22 cellular contexts compared by ENCODE assay signal in the genomic region with DNA sequence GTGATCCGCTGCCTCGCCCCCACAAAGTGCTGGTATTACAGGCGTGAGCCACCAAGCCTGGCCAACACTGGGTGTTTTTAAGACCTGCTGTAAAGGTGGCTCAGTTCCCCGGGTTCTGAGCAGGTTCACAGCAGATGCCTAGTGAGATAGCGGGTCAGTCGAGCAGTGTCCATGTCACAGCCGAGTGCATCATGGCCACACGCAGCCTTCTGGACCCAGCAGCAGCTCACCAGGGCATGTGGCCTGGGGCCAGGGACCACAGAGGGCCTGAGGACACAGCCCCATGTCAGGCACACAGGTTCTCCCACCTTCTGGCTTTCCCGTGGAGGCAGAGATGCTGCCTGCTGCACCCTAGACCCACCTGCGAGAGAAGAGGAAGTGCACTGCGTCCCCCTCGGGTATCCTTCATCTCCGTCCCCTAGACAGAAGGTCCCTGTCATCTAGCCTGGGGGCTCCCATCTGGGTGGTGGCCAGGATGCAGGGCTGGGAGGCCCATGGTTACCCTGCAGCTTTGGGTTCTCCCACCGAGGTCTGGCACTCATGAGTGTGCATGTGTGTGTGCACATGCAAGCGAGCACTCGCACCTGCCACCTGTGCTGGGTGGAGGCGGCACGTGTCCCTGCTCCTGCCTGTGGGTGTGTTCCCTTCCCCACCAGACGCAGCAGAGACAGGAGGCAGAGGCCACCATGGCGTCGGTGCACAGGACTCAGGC.
DNase-seq lines count a peak whose midpoint lies in the region; ATAC-seq and TF ChIP-seq lines count a peak whose summit lies in the region.
"Had no signal": no experiment of that assay in that cellular context is flagged by ENCODE, and none has a peak within 500 bp of the region (broad histone marks: within the 10 kb centered on the region; RNA-seq: fewer than 3 reads in every experiment).

No MANE protein-coding gene starts in this region.

- CTCF ChIA-PET in MCF 10A (lab: Yijun Ruan, JAX): no interaction called here

- H3K27ac Mint-ChIP-seq in MCF 10A (ENCODE audit: low read depth, unreplicated experiment): no peak overlapping the region
- H3K27ac Mint-ChIP-seq: neural progenitor cell; T-helper 2 cell treated with Interferon-gamma antibody and Interleukin-4, amounts not matched to agents 5 μg/mL and 100 μg/mL, for 36 hours had no signal

- H3K4me3 Mint-ChIP-seq in MCF 10A (ENCODE audit: unreplicated experiment): no peak overlapping the region
- H3K4me3 Mint-ChIP-seq: neural progenitor cell; T-helper 2 cell treated with Interferon-gamma antibody and Interleukin-4, amounts not matched to agents 5 μg/mL and 100 μg/mL, for 36 hours had no signal

- H3K4me3 ChIP-seq in H7 (ENCODE audit: insufficient read depth, low read depth, low read length) (no peak overlapping the region), right cardiac atrium (ENCODE audit: low read length) (no peak overlapping the region)
- H3K4me3 ChIP-seq: neural progenitor cell had no signal

- H3K27ac ChIP-seq in angular gyrus (ENCODE audit: low read depth, low read length) (peak overlapping the region; percentile 52), right cardiac atrium (ENCODE audit: low read length) (no peak overlapping the region)
- H3K27ac ChIP-seq: brain microvascular endothelial cell, HL-60, neural progenitor cell had no signal

- H3K4me1 ChIP-seq in right cardiac atrium (ENCODE audit: control insufficient read depth, insufficient read depth, low read length): peaks cover 13% of the 10 kb centered on the region
- H3K4me1 ChIP-seq: neural progenitor cell had no signal

- POLR2A ChIA-PET in MCF 10A (lab: Yijun Ruan, JAX): no interaction called here

- H3K4me1 Mint-ChIP-seq in MCF 10A (ENCODE audit: insufficient read depth, unreplicated experiment): peaks cover 12% of the 10 kb centered on the region

- peaks cover 2% of the 10 kb centered on the region for H3K9me3 Mint-ChIP-seq in MCF 10A (ENCODE audit: unreplicated experiment)
- H3K9me3 Mint-ChIP-seq: T-helper 2 cell treated with Interferon-gamma antibody and Interleukin-4, amounts not matched to agents 5 μg/mL and 100 μg/mL, for 36 hours had no signal

- H3K36me3 ChIP-seq in H7 (replicated peaks; ENCODE audit: control insufficient read depth, insufficient read depth, low read length): no peaks in the 10 kb centered on the region
- H3K36me3 ChIP-seq: neural progenitor cell had no signal

- no peaks in the 10 kb centered on the region for H3K9me3 ChIP-seq in right cardiac atrium (ENCODE audit: control insufficient read depth, low read length)
- H3K9me3 ChIP-seq: SK-N-SH had no signal

- H3K27me3 Mint-ChIP-seq in MCF 10A (ENCODE audit: insufficient read depth, unreplicated experiment): no peaks in the 10 kb centered on the region

- DNase-seq in H7 (peak; percentile 50), right cardiac atrium (peak in 2 of 3 donors; percentile 29 to 51), posterior vena cava (ENCODE audit: low spot score) (peak; percentile 62), NCI-H748 (lab: John Stamatoyannopoulos, UW; ENCODE audit: unreplicated experiment) (no peak), MCF 10A (ENCODE audit: unreplicated experiment) (no peak)
- no peak for DNase-seq in NK-92 treated with Interleukin-12 subunit alpha and Interleukin-12 subunit beta, amount 100 ng/mL, for 24 hours (lab: John Stamatoyannopoulos, UW)
- DNase-seq: activated CD4-positive, alpha-beta T cell treated with anti-CD3 and anti-CD28 coated beads, Interleukin-2, amount 50 U/mL, for 4 hours; activated CD8-positive, alpha-beta memory T cell treated with anti-CD3 and anti-CD28 coated beads, Interleukin-2, amount 50 U/mL, for 48 hours; brain microvascular endothelial cell; C1 segment of cervical spinal cord; Calu3; cortex of kidney; NCI-H1417 treated with DMSO at 0.1 percent for 48 hours; NCI-H2107; NCI-H510A treated with DMSO at 0.1 percent for 48 hours; SK-N-SH; stimulated activated CD8-positive, alpha-beta memory T cell treated with anti-CD3 and anti-CD28 coated beads, Interleukin-4, amount 100 ng/mL, for 48 hours had no signal

- WGBS in right cardiac atrium: 96% methylated on average over 21 of the region's 21 CpGs

- TF ChIP-seq CTCF in MCF 10A (IDR thresholded peaks at IDR 0.05; ENCODE audit: unreplicated experiment): no peak

- no TSS peak for BruUV-seq in MCF 10A (replicated peaks; lab: Mats Ljungman, UMichigan)

- intact Hi-C loops in right cardiac atrium (cut with DNase I) (no loop called here), posterior vena cava (cut with DNase I) (no loop called here), MCF 10A (cut with micrococcal nuclease) (no loop called here)

- ATAC-seq in right cardiac atrium (no peak), GM19452 (IDR thresholded peaks at IDR 0.05; ENCODE audit: unreplicated experiment) (no peak)

- H3K27me3 ChIP-seq in H7 (ENCODE audit: control insufficient read depth, insufficient read depth, low read length): no peaks in the 10 kb centered on the region
- H3K27me3 ChIP-seq in right cardiac atrium (ENCODE audit: control insufficient read depth, insufficient read depth): no peaks in the 10 kb centered on the region
- H3K27me3 ChIP-seq: brain microvascular endothelial cell, neural progenitor cell had no signal

- no peaks in the 10 kb centered on the region for H3K36me3 Mint-ChIP-seq in MCF 10A (ENCODE audit: insufficient read depth, unreplicated experiment)

Comparison
In these comparisons a context has a peak if more than half of its experiments do, and no peak if none do; other contexts are left out.
1. DNase-seq: peak in H7 (single experiment), right cardiac atrium (2 of 3) and posterior vena cava (single experiment); none in NCI-H748 (single experiment), NK-92 treated with Interleukin-12 subunit alpha and Interleukin-12 subunit beta, amount 100 ng/mL, for 24 hours (single experiment) and MCF 10A (single experiment).